ENCODE assay signal across 26 cellular contexts in the genomic region with DNA sequence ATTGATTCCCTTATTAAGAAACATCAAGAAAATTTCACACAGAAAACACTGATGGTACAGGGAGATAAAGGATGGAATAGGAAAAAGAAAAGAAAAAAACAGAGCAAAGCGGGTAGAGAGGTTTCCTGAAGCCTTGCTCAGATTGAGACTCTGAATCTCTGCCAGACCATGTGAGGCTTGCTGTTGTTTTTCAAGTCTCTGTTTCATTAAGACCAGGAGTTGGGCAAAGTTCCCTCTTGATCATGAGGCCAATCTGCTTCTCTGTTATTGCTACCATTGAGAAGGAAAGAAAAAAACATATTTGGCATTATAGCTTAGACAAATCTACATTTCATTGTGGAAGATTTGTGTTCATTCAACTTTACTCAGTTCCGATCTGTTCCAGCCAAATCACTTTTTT.
DNase-seq lines count a peak whose midpoint lies in the region; ATAC-seq, FAIRE-seq and TF ChIP-seq lines count a peak whose summit lies in the region.
"Had no signal": no experiment of that assay in that cellular context is flagged by ENCODE, and none has a peak within 500 bp of the region (broad histone marks: within the 10 kb centered on the region; RNA-seq: fewer than 3 reads in every experiment).

No MANE protein-coding gene starts in this region.

- FAIRE-seq in A549 (lab: Jason Lieb, UNC): peak; percentile 59
- FAIRE-seq: GM12878, GM19239, RCC 7860 had no signal

- H3K36me3 ChIP-seq in brain microvascular endothelial cell (replicated peaks) (no peaks in the 10 kb centered on the region), hepatocyte (replicated peaks; ENCODE audit: insufficient read depth, low read depth) (no peaks in the 10 kb centered on the region)

- no peak overlapping the region for H3K4me3 ChIP-seq in A549
- H3K4me3 ChIP-seq in brain microvascular endothelial cell (ENCODE audit: low read depth, low read length): no peak overlapping the region
- H3K4me3 ChIP-seq in hepatocyte: no peak overlapping the region
- H3K4me3 ChIP-seq: GM12878, GM23338 had no signal

- no peak for ATAC-seq in A549
- ATAC-seq: GM12878, GM23338, Right ventricle myocardium inferior had no signal

- TF ChIP-seq POLR2A in A549 (IDR thresholded peaks at IDR 0.05; ENCODE audit: low read length): no peak

- TF ChIP-seq RAD21 in A549 (conservative IDR thresholded peaks at IDR 0.05 in 1 of 2, IDR thresholded peaks at IDR 0.05 in 1 of 2): no peak

- H3K36me3 Mint-ChIP-seq in brain: no peaks in the 10 kb centered on the region

- no peak for TF ChIP-seq CTCF in A549 (IDR thresholded peaks at IDR 0.05)
- TF ChIP-seq CTCF in brain (conservative IDR thresholded peaks at IDR 0.05): no peak
- TF ChIP-seq CTCF in brain microvascular endothelial cell (IDR thresholded peaks at IDR 0.05; ENCODE audit: low read depth, low read length, missing control alignments): no peak
- TF ChIP-seq CTCF in hepatocyte (IDR thresholded peaks at IDR 0.05; ENCODE audit: poor library complexity): no peak

- H3K9me3 ChIP-seq in A549 (no peaks in the 10 kb centered on the region), hepatocyte (ENCODE audit: low read depth) (no peaks in the 10 kb centered on the region)
- H3K9me3 ChIP-seq: Caco-2 had no signal

- peak overlapping the region in 1 of 5 experiments; percentile 39 for H3K4me3 Mint-ChIP-seq in brain
- H3K4me3 Mint-ChIP-seq: CD4-positive, alpha-beta T cell; GM23338; IgD-negative memory B cell had no signal

- no peak overlapping the region for H3K4me2 ChIP-seq in A549
- no peak overlapping the region for H3K4me2 ChIP-seq in hepatocyte
- H3K4me2 ChIP-seq: GM23338 had no signal

- DNase-seq in A549 (ENCODE audit: low read depth in 1 of 2, low spot score in 1 of 2) (no peak), foreskin melanocyte (peak; percentile 46), putamen (ENCODE audit: low spot score) (peak; percentile 10), brain microvascular endothelial cell (no peak), EL (no peak), hepatocyte (ENCODE audit: low spot score) (no peak), NCI-H524 (lab: John Stamatoyannopoulos, UW) (no peak)
- DNase-seq: 8988T; Caco-2; CD4-positive, alpha-beta T cell; DMS153; GF-D8; Karpas-422; NCI-H1048; NCI-H1436 treated with DMSO at 0.1 percent for 48 hours; NCI-H2029 treated with DMSO at 0.1 percent for 48 hours; NCI-H2171; NCI-H748 treated with DMSO at 0.1 percent for 48 hours; NK-92 treated with Interleukin-12 subunit alpha and Interleukin-12 subunit beta, amount 100 ng/mL, for 24 hours had no signal

- H3K4me1 ChIP-seq in A549 (no peaks in the 10 kb centered on the region), hepatocyte (ENCODE audit: insufficient read depth) (no peaks in the 10 kb centered on the region)
- H3K4me1 ChIP-seq: Caco-2 had no signal

- peaks cover 5% of the 10 kb centered on the region for H3K4me1 Mint-ChIP-seq in brain
- H3K4me1 Mint-ChIP-seq: IgD-negative memory B cell had no signal

- H3K9me3 Mint-ChIP-seq in brain: peaks cover 0 to 3% (median 0%) of the 10 kb centered on the region in 5 experiments

- H4K20me1 ChIP-seq in hepatocyte (ENCODE audit: insufficient read depth, poor library complexity, severe bottlenecking): no peaks in the 10 kb centered on the region

- no peak overlapping the region for H2AFZ ChIP-seq in hepatocyte
- H2AFZ ChIP-seq: GM23338 had no signal

- no peak for TF ChIP-seq EP300 in A549 (IDR thresholded peaks at IDR 0.05)

- in situ Hi-C loops in brain microvascular endothelial cell (cut with HindIII; ENCODE audit: low pct_ligation_motif_present, low sequenced_read_pairs): no loop called here

- no peak overlapping the region for H3K27ac ChIP-seq in A549
- no peak overlapping the region for H3K27ac ChIP-seq in brain microvascular endothelial cell
- no peak overlapping the region for H3K27ac ChIP-seq in hepatocyte

- CTCF ChIA-PET in A549 (lab: Yijun Ruan, JAX): interaction anchor here (0.9 kb wide), 1 partner anchor 17 kb away, joined by 3 read pairs; no protein-coding TSS in a partner anchor

- H3K27me3 Mint-ChIP-seq in brain: peaks cover 4% of the 10 kb centered on the region
- H3K27me3 Mint-ChIP-seq: CD4-positive, alpha-beta T cell; IgD-negative memory B cell had no signal

- H3K27me3 ChIP-seq in brain microvascular endothelial cell (replicated peaks): no peaks in the 10 kb centered on the region
- H3K27me3 ChIP-seq in hepatocyte: no peaks in the 10 kb centered on the region

- H3K79me2 ChIP-seq in hepatocyte: no peaks in the 10 kb centered on the region

- POLR2A ChIA-PET in A549 (lab: Yijun Ruan, JAX): no interaction called here

- no peaks in the 10 kb centered on the region for H3K9me2 ChIP-seq in hepatocyte (replicated peaks; ENCODE audit: insufficient read depth)

- WGBS in A549 (ENCODE audit: missing lambda C conversion rate): 68% methylated on average over 2 of the region's 2 CpGs
- WGBS in hepatocyte (ENCODE audit: low lambda C conversion rate, missing lambda C conversion rate): 88% methylated on average over 2 of the region's 2 CpGs

- H3K27ac Mint-ChIP-seq in brain: peak overlapping the region in 3 of 5 experiments; percentile 47 to 82 (median 80)
- H3K27ac Mint-ChIP-seq: CD4-positive, alpha-beta T cell; GM23338; IgD-negative memory B cell had no signal

TF ChIP-seq in A549, 52 proteins besides CTCF, POLR2A, EP300 and RAD21:
- TF ChIP-seq ZSCAN20 (CRISPR knock-in tag; IDR thresholded peaks at IDR 0.05) (no peak), KDM5A (IDR thresholded peaks at IDR 0.05) (no peak), RNF2 (IDR thresholded peaks at IDR 0.05; ENCODE audit: borderline replicate concordance, low read depth) (no peak), ZC3H11A (IDR thresholded peaks at IDR 0.05) (no peak), TP53 (CRISPR knock-in tag; IDR thresholded peaks at IDR 0.05) (no peak), HEYL (CRISPR knock-in tag; IDR thresholded peaks at IDR 0.05) (no peak), KDM1A (IDR thresholded peaks at IDR 0.05; ENCODE audit: low read depth) (no peak), ESRRA (IDR thresholded peaks at IDR 0.05; ENCODE audit: borderline replicate concordance, low read length) (no peak), CBX2 (IDR thresholded peaks at IDR 0.05; ENCODE audit: borderline replicate concordance, low read depth) (no peak), SMC3 (IDR thresholded peaks at IDR 0.05) (no peak), ZFP36 (IDR thresholded peaks at IDR 0.05; ENCODE audit: borderline replicate concordance, partially characterized antibody) (no peak), SREBF2 (IDR thresholded peaks at IDR 0.05) (no peak), BHLHE40 (IDR thresholded peaks at IDR 0.05; ENCODE audit: low read depth, low read length) (no peak)
- TF ChIP-seq, protein P1, sequence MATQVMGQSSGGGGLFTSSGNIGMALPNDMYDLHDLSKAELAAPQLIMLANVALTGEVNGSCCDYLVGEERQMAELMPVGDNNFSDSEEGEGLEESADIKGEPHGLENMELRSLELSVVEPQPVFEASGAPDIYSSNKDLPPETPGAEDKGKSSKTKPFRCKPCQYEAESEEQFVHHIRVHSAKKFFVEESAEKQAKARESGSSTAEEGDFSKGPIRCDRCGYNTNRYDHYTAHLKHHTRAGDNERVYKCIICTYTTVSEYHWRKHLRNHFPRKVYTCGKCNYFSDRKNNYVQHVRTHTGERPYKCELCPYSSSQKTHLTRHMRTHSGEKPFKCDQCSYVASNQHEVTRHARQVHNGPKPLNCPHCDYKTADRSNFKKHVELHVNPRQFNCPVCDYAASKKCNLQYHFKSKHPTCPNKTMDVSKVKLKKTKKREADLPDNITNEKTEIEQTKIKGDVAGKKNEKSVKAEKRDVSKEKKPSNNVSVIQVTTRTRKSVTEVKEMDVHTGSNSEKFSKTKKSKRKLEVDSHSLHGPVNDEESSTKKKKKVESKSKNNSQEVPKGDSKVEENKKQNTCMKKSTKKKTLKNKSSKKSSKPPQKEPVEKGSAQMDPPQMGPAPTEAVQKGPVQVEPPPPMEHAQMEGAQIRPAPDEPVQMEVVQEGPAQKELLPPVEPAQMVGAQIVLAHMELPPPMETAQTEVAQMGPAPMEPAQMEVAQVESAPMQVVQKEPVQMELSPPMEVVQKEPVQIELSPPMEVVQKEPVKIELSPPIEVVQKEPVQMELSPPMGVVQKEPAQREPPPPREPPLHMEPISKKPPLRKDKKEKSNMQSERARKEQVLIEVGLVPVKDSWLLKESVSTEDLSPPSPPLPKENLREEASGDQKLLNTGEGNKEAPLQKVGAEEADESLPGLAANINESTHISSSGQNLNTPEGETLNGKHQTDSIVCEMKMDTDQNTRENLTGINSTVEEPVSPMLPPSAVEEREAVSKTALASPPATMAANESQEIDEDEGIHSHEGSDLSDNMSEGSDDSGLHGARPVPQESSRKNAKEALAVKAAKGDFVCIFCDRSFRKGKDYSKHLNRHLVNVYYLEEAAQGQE (IDR thresholded peaks at IDR 0.05): no peak
- TF ChIP-seq, protein P2, sequence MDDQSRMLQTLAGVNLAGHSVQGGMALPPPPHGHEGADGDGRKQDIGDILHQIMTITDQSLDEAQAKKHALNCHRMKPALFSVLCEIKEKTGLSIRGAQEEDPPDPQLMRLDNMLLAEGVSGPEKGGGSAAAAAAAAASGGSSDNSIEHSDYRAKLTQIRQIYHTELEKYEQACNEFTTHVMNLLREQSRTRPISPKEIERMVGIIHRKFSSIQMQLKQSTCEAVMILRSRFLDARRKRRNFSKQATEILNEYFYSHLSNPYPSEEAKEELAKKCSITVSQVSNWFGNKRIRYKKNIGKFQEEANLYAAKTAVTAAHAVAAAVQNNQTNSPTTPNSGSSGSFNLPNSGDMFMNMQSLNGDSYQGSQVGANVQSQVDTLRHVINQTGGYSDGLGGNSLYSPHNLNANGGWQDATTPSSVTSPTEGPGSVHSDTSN (IDR thresholded peaks at IDR 0.05): no peak

Comparison
In these comparisons a context has a peak if more than half of its experiments do, and no peak if none do; other contexts are left out.
1. DNase-seq: peak in foreskin melanocyte (single experiment) and putamen (single experiment); none in A549 (0 of 2), brain microvascular endothelial cell (single experiment), EL (single experiment), hepatocyte (single experiment) and NCI-H524 (0 of 2).